ENCODE assay signal across 23 cellular contexts in the genomic region with DNA sequence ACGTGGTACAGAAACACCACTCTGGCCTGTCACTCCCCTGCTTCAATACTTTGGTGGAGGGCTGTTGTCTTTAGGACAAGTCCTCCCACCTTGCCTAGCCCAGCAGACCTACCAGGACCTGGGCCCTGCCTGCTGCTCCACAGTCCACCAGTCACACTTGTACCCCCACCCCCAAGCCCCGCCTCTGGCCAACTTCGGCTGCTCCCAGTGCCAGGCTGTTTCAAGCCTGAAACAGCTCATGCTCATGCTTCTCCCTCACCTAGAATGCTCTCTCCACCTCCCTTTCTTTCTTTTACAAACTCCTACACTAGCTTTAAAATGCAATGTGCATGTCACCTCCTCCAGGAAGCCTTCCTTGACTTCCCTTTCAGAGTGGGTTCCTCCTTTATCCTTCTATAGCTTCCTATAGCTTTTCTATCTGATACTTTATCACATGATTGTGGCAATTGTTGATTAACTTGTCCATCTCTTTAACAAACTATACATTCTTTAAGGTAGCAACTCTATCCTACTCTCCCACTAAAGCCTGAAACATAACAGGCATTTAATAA. TPM values are rescaled to one million over a fixed set of nuclear protein-coding genes. Genes with fewer than 3 reads are reported as not detected.
DNase-seq lines count a peak whose midpoint lies in the region; ATAC-seq, FAIRE-seq and TF ChIP-seq lines count a peak whose summit lies in the region.
"Had no signal": no experiment of that assay in that cellular context is flagged by ENCODE, and none has a peak within 500 bp of the region (broad histone marks: within the 10 kb centered on the region; RNA-seq: fewer than 3 reads in every experiment).

No MANE protein-coding gene starts in this region.

- intact Hi-C loops in GM12878 (cut with micrococcal nuclease; ENCODE audit: unreplicated experiment), result no loop called here

- no peaks in the 10 kb centered on the region for H3F3A ChIP-seq in GM23338 (replicated peaks; ENCODE audit: low read depth)

- no peaks in the 10 kb centered on the region for H3K9me3 Mint-ChIP-seq in GM23338
- H3K9me3 Mint-ChIP-seq: CD4-positive, CD25-positive, alpha-beta regulatory T cell had no signal

- H3K4me3 ChIP-seq in A549 (no peak overlapping the region), GM23338 (no peak overlapping the region), GM12878 (no peak overlapping the region), osteoblast (ENCODE audit: insufficient read depth, low read length) (no peak overlapping the region)
- H3K4me3 ChIP-seq: GM23248, SJCRH30 had no signal

- H3K36me3 ChIP-seq in GM23338 (ENCODE audit: insufficient read depth) (no peaks in the 10 kb centered on the region), GM12878 (ENCODE audit: control insufficient read depth in 2 of 2, insufficient read depth in 2 of 2, low read length in 1 of 2) (no peaks in the 10 kb centered on the region; a peak in 2 of 4 replicates), osteoblast (ENCODE audit: insufficient read depth, low read length) (no peaks in the 10 kb centered on the region)
- H3K36me3 ChIP-seq: BE2C, SJCRH30 had no signal

- RAD21 ChIA-PET in GM12878 (lab: Charles Lee; ENCODE audit: unreplicated experiment), result no interaction called here

- TF ChIP-seq EP300 in A549 (IDR thresholded peaks at IDR 0.05) (no peak), GM12878 (IDR thresholded peaks at IDR 0.05; ENCODE audit: borderline replicate concordance in 1 of 2, control insufficient read depth in 1 of 2, low read depth in 2 of 2, low read length in 2 of 2) (no peak)

- no peak overlapping the region; the same call in 2 of the 3 replicates for H3K4me3 Mint-ChIP-seq in GM23338
- H3K4me3 Mint-ChIP-seq: CD4-positive, CD25-positive, alpha-beta regulatory T cell had no signal

- H4K20me1 ChIP-seq in GM23338 (replicated peaks; ENCODE audit: insufficient read depth) (no peaks in the 10 kb centered on the region), GM12878 (ENCODE audit: control insufficient read depth, insufficient read depth) (no peaks in the 10 kb centered on the region), osteoblast (ENCODE audit: insufficient read depth, low read length) (no peaks in the 10 kb centered on the region)

- H3K4me2 ChIP-seq in A549 (no peak overlapping the region), GM23338 (no peak overlapping the region), GM12878 (ENCODE audit: control insufficient read depth, insufficient read depth) (no peak overlapping the region), osteoblast (ENCODE audit: insufficient read depth, low read length) (no peak overlapping the region)

- SMC1A ChIA-PET in GM12878 (lab: Charles Lee; ENCODE audit: uncharacterized antibody, unreplicated experiment), result interaction anchor here (1.0 to 2.1 kb wide), 4 partner anchors 11 to 105 kb away, joined by 3 to 7 read pairs (median 6); no protein-coding TSS in a partner anchor

- TF ChIP-seq RAD21 in A549 (conservative IDR thresholded peaks at IDR 0.05 in 1 of 2, IDR thresholded peaks at IDR 0.05 in 1 of 2), result no peak
- TF ChIP-seq RAD21 in GM12878 (IDR thresholded peaks at IDR 0.05; ENCODE audit: insufficient read depth, low read depth, low read length), result no peak

- no peaks in the 10 kb centered on the region; the same call in 1 of the 3 replicates for H3K36me3 Mint-ChIP-seq in GM23338 (ENCODE audit: low read depth)
- H3K36me3 Mint-ChIP-seq: CD4-positive, CD25-positive, alpha-beta regulatory T cell had no signal

- TF ChIP-seq POLR2A in A549 (IDR thresholded peaks at IDR 0.05; ENCODE audit: low read length) (no peak), GM12878 (IDR thresholded peaks at IDR 0.05; ENCODE audit: low read depth, low read length) (no peak)

- WGBS in A549 (ENCODE audit: missing lambda C conversion rate), result 77% methylated on average over 3 of the region's 3 CpGs
- 83% methylated on average over 3 of the region's 3 CpGs for WGBS in GM12878 (ENCODE audit: insufficient coverage, insufficient replicate concordance, low lambda C conversion rate, missing lambda C conversion rate)

- in situ Hi-C loops in GM12878 (cut with MboI), result no loop called here

- no peak overlapping the region for H3K27ac ChIP-seq in A549
- no peak overlapping the region; the same call in 1 of the 2 replicates for H3K27ac ChIP-seq in GM23338 (ENCODE audit: low read depth)
- no peak overlapping the region for H3K27ac ChIP-seq in GM12878 (ENCODE audit: control insufficient read depth, insufficient read depth)
- H3K27ac ChIP-seq in osteoblast (ENCODE audit: low read depth, low read length), result no peak overlapping the region
- H3K27ac ChIP-seq: GM23248, SJCRH30 had no signal

- TF ChIP-seq CTCF in A549 (IDR thresholded peaks at IDR 0.05) (no peak), GM23338 (conservative IDR thresholded peaks at IDR 0.05; ENCODE audit: low read depth in 2 of 2) (no peak), GM12878 (IDR thresholded peaks at IDR 0.05 in 2 of 3, conservative IDR thresholded peaks at IDR 0.05 in 1 of 3; ENCODE audit: control insufficient read depth in 2 of 3, extremely low read depth in 1 of 3, insufficient read depth in 1 of 3, low read depth in 3 of 3, low read length in 3 of 3) (no peak), osteoblast (IDR thresholded peaks at IDR 0.05; ENCODE audit: extremely low read depth, low read depth, low read length) (no peak)

- ATAC-seq in A549, result no peak
- no peak for ATAC-seq in GM23338
- no peak for ATAC-seq in GM12878
- ATAC-seq in GM21717 (IDR thresholded peaks at IDR 0.05; ENCODE audit: unreplicated experiment), result no peak
- ATAC-seq in GM18498 (IDR thresholded peaks at IDR 0.05; ENCODE audit: unreplicated experiment), result no peak

- H3K9me3 ChIP-seq in A549, result no peaks in the 10 kb centered on the region
- H3K9me3 ChIP-seq in GM12878 (replicated peaks; ENCODE audit: control insufficient read depth, insufficient read depth, low read length), result no peaks in the 10 kb centered on the region
- H3K9me3 ChIP-seq in osteoblast (ENCODE audit: low read depth, low read length), result no peaks in the 10 kb centered on the region
- H3K9me3 ChIP-seq: BE2C, Caco-2, SJCRH30 had no signal

- no TSS peak for BruUV-seq in GM12878 (replicated peaks; lab: Mats Ljungman, UMichigan)

- H2AFZ ChIP-seq in GM23338 (no peak overlapping the region), GM12878 (ENCODE audit: control insufficient read depth, low read depth, low read length) (no peak overlapping the region), osteoblast (ENCODE audit: low read length) (no peak overlapping the region)
- H2AFZ ChIP-seq: GM23248 had no signal

- no peaks in the 10 kb centered on the region for H3K4me1 ChIP-seq in A549
- peaks cover 9% of the 10 kb centered on the region; the same call in 1 of the 2 replicates for H3K4me1 ChIP-seq in GM23338 (ENCODE audit: insufficient read depth)
- H3K4me1 ChIP-seq in GM12878 (ENCODE audit: control insufficient read depth, insufficient read depth, low read length), result no peaks in the 10 kb centered on the region
- no peaks in the 10 kb centered on the region for H3K4me1 ChIP-seq in osteoblast (ENCODE audit: insufficient read depth, low read length)
- H3K4me1 ChIP-seq: BE2C, Caco-2 had no signal

- peaks cover 20% of the 10 kb centered on the region for H3K4me1 Mint-ChIP-seq in GM23338
- H3K4me1 Mint-ChIP-seq: CD4-positive, CD25-positive, alpha-beta regulatory T cell had no signal

- POLR2A ChIA-PET in A549 (lab: Yijun Ruan, JAX) (no interaction called here), GM12878 (lab: Charles Lee) (no interaction called here)

- no peak for DNase-seq in A549 (ENCODE audit: low read depth in 1 of 2, low spot score in 1 of 2)
- DNase-seq in GM23338 (ENCODE audit: low spot score), result no peak
- no peak for DNase-seq in GM12878 (ENCODE audit: low read depth, low spot score)
- DNase-seq in osteoblast (ENCODE audit: insufficient read length, low spot score, missing footprints), result peak; percentile 35
- DNase-seq in COLO668 (lab: John Stamatoyannopoulos, UW; ENCODE audit: unreplicated experiment), result no peak
- DNase-seq: BE2C; Caco-2; CD4-positive, CD25-positive, alpha-beta regulatory T cell; DMS 273 treated with DMSO at 0.1 percent for 48 hours; DMS79 treated with DMSO at 0.1 percent for 48 hours; Kasumi-1; NCI-H1694; NCI-H2081 treated with DMSO at 0.1 percent for 48 hours; NCI-H2171 treated with DMSO at 0.1 percent for 48 hours; NCI-H446; NCI-H526; OCI-M1; SJCRH30 had no signal

- H3K27ac Mint-ChIP-seq in GM23338, result 0 out of 2 replicates have a peak overlapping the region, but pooled peaks have one; percentile 13

- peaks cover 8% of the 10 kb centered on the region for H3K27me3 Mint-ChIP-seq in GM23338 (ENCODE audit: insufficient read depth, low read depth, poor library complexity)
- H3K27me3 Mint-ChIP-seq: CD4-positive, CD25-positive, alpha-beta regulatory T cell had no signal

- no peak for FAIRE-seq in A549 (lab: Jason Lieb, UNC)
- no peak for FAIRE-seq in GM12878 (lab: Jason Lieb, UNC)
- FAIRE-seq: RCC 7860 had no signal

- no peaks in the 10 kb centered on the region for H3K79me2 ChIP-seq in GM23338 (replicated peaks; ENCODE audit: insufficient read depth)
- no peaks in the 10 kb centered on the region for H3K79me2 ChIP-seq in GM12878 (ENCODE audit: control insufficient read depth, insufficient read depth, low read length)
- H3K79me2 ChIP-seq in osteoblast (ENCODE audit: insufficient read depth, low read length), result no peaks in the 10 kb centered on the region

- H3K27me3 ChIP-seq in GM23338 (ENCODE audit: insufficient read depth), result no peaks in the 10 kb centered on the region
- H3K27me3 ChIP-seq in GM12878 (replicated peaks in 1 of 2; ENCODE audit: control insufficient read depth in 2 of 2, insufficient read depth in 2 of 2, low read length in 1 of 2), result no peaks in the 10 kb centered on the region
- H3K27me3 ChIP-seq in osteoblast (ENCODE audit: insufficient read depth, low read length), result no peaks in the 10 kb centered on the region
- H3K27me3 ChIP-seq: BE2C, SJCRH30 had no signal

- H3K9ac ChIP-seq in GM12878 (ENCODE audit: control insufficient read depth, insufficient read depth, low read length), result no peak overlapping the region
- H3K9ac ChIP-seq: GM23248 had no signal

- CTCF ChIA-PET in A549 (lab: Yijun Ruan, JAX) (interaction anchor here (0.8 to 2.0 kb wide), 3 partner anchors 17 to 61 kb away, joined by 3 to 4 read pairs (median 4); no protein-coding TSS in a partner anchor), GM12878 (lab: Yijun Ruan, JAX) (interaction anchor here (0.9 to 1.9 kb wide), 4 partner anchors 14 to 105 kb away, joined by 3 to 5 read pairs (median 4); no protein-coding TSS in a partner anchor)

- no peaks in the 10 kb centered on the region for H3K9me2 ChIP-seq in GM23338 (ENCODE audit: insufficient read depth)

RNA-seq across cellular contexts. Expression of a gene that starts 4.8 kb away (rescaled TPM):
- polyA plus RNA-seq in A549 (2011; rRNA removed) (not detected in 2 replicates), A549 (2017; fragmentation: RNase III; extraction: RNeasy Plus Mini Kit Qiagen cat#74134 plus additional on column Dnase treatment) (not detected in 3 replicates), GM23338 (2016; fragmentation: Nextera tagmentation; extraction: Ambion mirVana) (1.2 and 1.5 TPM in 2 replicates), GM12878 (2011; rRNA removed) (1.4 and 3.8 TPM in 2 replicates), GM12878 (2014; fragmentation: Illumina TruSeq; extraction: Trizol) (0.51 and 2.0 TPM in 2 replicates), GM12878 (2014; fragmentation: Nextera tagmentation; extraction: Ambion mirVana) (under 1 TPM; 0.11 to 0.13 TPM), GM12878 (2014; rRNA removed) (6.1 and 6.6 TPM in 2 replicates), GM12878 (2016; fragmentation: Nextera tagmentation; extraction: Ambion mirVana) (1 to 10 TPM; 5.3 to 8.6 TPM)
- polyA plus RNA-seq in A549 (2012; cell fraction: cytosol; rRNA removed), result not detected in 2 replicates
- 0.02 and 0.11 TPM in 2 replicates for polyA plus RNA-seq in A549 (2012; cell fraction: nucleus; rRNA removed)
- not detected in 2 replicates for polyA minus RNA-seq in A549 (2011; rRNA and poly(A)+ RNA removed)
- total RNA-seq in GM23338 (2014; rRNA removed; shearing (Covaris generic)), result 0.31 and 0.69 TPM in 2 replicates
- total RNA-seq in GM12878 (2013; cell fraction: nucleolus; rRNA removed), result 4.2 and 6.5 TPM in 2 replicates
- total RNA-seq in GM12878 (2014; rRNA removed) (2.5 and 2.9 TPM in 2 replicates), GM12878 (2014; rRNA removed; fragmentation: Illumina TruSeq; extraction: Trizol) (1.6 and 2.0 TPM in 2 replicates), GM12878 (2021) (6.6 and 7.6 TPM in 2 replicates), osteoblast (0.29 TPM in 1 of 2 replicates, not detected in the other)
- polyA plus RNA-seq in GM12878 (2011; ENCODE audit: low read depth), result 3.2 TPM
- polyA plus RNA-seq in GM12878 (2011; cell fraction: cytosol; rRNA removed), result 4.1 and 6.7 TPM in 2 replicates
- polyA plus RNA-seq in GM12878 (2011; cell fraction: nucleus; rRNA removed), result 22.8 and 24.8 TPM in 2 replicates
- polyA plus RNA-seq in GM12878 (2012), result 4.7 and 6.5 TPM in 2 replicates
- 3.1 and 6.3 TPM in 2 replicates for polyA minus RNA-seq in GM12878 (2011; rRNA and poly(A)+ RNA removed)
- 1.3 and 2.5 TPM in 2 replicates for polyA minus RNA-seq in GM12878 (2011; cell fraction: cytosol; rRNA and poly(A)+ RNA removed)
- 3.4 and 6.2 TPM in 2 replicates for polyA minus RNA-seq in GM12878 (2011; cell fraction: nucleus; rRNA and poly(A)+ RNA removed)
- total RNA-seq: CD4-positive, CD25-positive, alpha-beta regulatory T cell; GM23248; MCF 10A had no signal
- polyA plus RNA-seq: GM23248 had no signal

RNA-seq across cellular contexts. Expression of a gene that starts 23.6 kb away (rescaled TPM):
- polyA plus RNA-seq in A549 (2011; rRNA removed) (not detected in 2 replicates), A549 (2017; fragmentation: RNase III; extraction: RNeasy Plus Mini Kit Qiagen cat#74134 plus additional on column Dnase treatment) (not detected in 3 replicates), GM23338 (2016; fragmentation: Nextera tagmentation; extraction: Ambion mirVana) (2.4 and 3.2 TPM in 2 replicates), GM12878 (2011; rRNA removed) (17.0 and 29.2 TPM in 2 replicates), GM12878 (2014; fragmentation: Illumina TruSeq; extraction: Trizol) (6.9 and 19.1 TPM in 2 replicates), GM12878 (2014; fragmentation: Nextera tagmentation; extraction: Ambion mirVana) (1 to 10 TPM; 4.3 to 6.9 TPM), GM12878 (2014; rRNA removed) (28.0 and 31.9 TPM in 2 replicates), GM12878 (2016; fragmentation: Nextera tagmentation; extraction: Ambion mirVana) (10 to 100 TPM; 54.7 to 58.7 TPM)
- polyA plus RNA-seq in A549 (2012; cell fraction: cytosol; rRNA removed), result 0.03 TPM in 1 of 2 replicates, not detected in the other
- 0.12 TPM in 1 of 2 replicates, not detected in the other for polyA plus RNA-seq in A549 (2012; cell fraction: nucleus; rRNA removed)
- polyA minus RNA-seq in A549 (2011; rRNA and poly(A)+ RNA removed), result 0.29 TPM in 1 of 2 replicates, not detected in the other
- 0.97 and 2.6 TPM in 2 replicates for total RNA-seq in GM23338 (2014; rRNA removed; shearing (Covaris generic))
- total RNA-seq in GM12878 (2013; cell fraction: nucleolus; rRNA removed), result 37.5 and 48.1 TPM in 2 replicates
- total RNA-seq in GM12878 (2014; rRNA removed) (25.7 and 25.9 TPM in 2 replicates), GM12878 (2014; rRNA removed; fragmentation: Illumina TruSeq; extraction: Trizol) (21.5 and 21.6 TPM in 2 replicates), GM12878 (2021) (41.6 and 49.5 TPM in 2 replicates), osteoblast (0.72 and 1.8 TPM in 2 replicates)
- 14.7 TPM for polyA plus RNA-seq in GM12878 (2011; ENCODE audit: low read depth)
- polyA plus RNA-seq in GM12878 (2011; cell fraction: cytosol; rRNA removed), result 39.3 and 56.1 TPM in 2 replicates
- 72.4 and 75.6 TPM in 2 replicates for polyA plus RNA-seq in GM12878 (2011; cell fraction: nucleus; rRNA removed)
- 23.2 and 34.1 TPM in 2 replicates for polyA plus RNA-seq in GM12878 (2012)
- polyA minus RNA-seq in GM12878 (2011; rRNA and poly(A)+ RNA removed), result 17.6 and 31.9 TPM in 2 replicates
- 10.0 and 11.2 TPM in 2 replicates for polyA minus RNA-seq in GM12878 (2011; cell fraction: cytosol; rRNA and poly(A)+ RNA removed)
- polyA minus RNA-seq in GM12878 (2011; cell fraction: nucleus; rRNA and poly(A)+ RNA removed), result 16.3 and 33.4 TPM in 2 replicates
- total RNA-seq: CD4-positive, CD25-positive, alpha-beta regulatory T cell; GM23248; MCF 10A had no signal
